In genomic region chr6:154156135-154156948, GRCh38 we compare ENCODE assay signal across 8 cellular contexts.
DNase-seq lines count a peak whose midpoint lies in the region; ATAC-seq, FAIRE-seq and TF ChIP-seq lines count a peak whose summit lies in the region.

No MANE protein-coding gene starts in this region.

- ATAC-seq in GM21526 (IDR thresholded peaks at IDR 0.05; ENCODE audit: low FRiP score, unreplicated experiment) (peak; percentile 77), IMR-90 (ENCODE audit: low read depth) (peak; percentile 78), Right ventricle myocardium superior (ENCODE audit: poor library complexity) (peak; percentile 75)

- peak overlapping the region; percentile 37 for H2AK9ac ChIP-seq in IMR-90 (replicated peaks; ENCODE audit: low read depth, low read length, poor library complexity)

- no peak overlapping the region for H2AK5ac ChIP-seq in IMR-90 (ENCODE audit: low read depth, low read length)

- in situ Hi-C loops in IMR-90 (cut with MboI; ENCODE audit: low sequenced_read_pairs): loop anchor here (5.0 to 25.0 kb wide), 4 partner anchors 211 to 1119 kb away; no protein-coding TSS in a partner anchor

- no peaks in the 10 kb centered on the region; the same call in 1 of the 2 replicates for H3K27me3 ChIP-seq in IMR-90 (ENCODE audit: control insufficient read depth, insufficient read depth, low read length)

- H3K36me3 ChIP-seq in IMR-90 (ENCODE audit: control insufficient read depth, insufficient read depth, low read length): no peaks in the 10 kb centered on the region

- H3K14ac ChIP-seq in IMR-90 (replicated peaks; ENCODE audit: low read depth, low read length): no peak overlapping the region

- CTCF ChIA-PET in IMR-90 (lab: Yijun Ruan, JAX): interaction anchor here (0.6 to 1.4 kb wide), 3 partner anchors 8 to 214 kb away, joined by 3 to 9 read pairs (median 4); no protein-coding TSS in a partner anchor

- no peak for TF ChIP-seq POLR2A in IMR-90 (IDR thresholded peaks at IDR 0.05; ENCODE audit: low read depth, low read length)
- TF ChIP-seq POLR2A in H54 (IDR thresholded peaks at IDR 0.05; ENCODE audit: low read depth, low read length): no peak

- H3K27ac ChIP-seq in IMR-90 (ENCODE audit: insufficient read depth, low read length): no peak overlapping the region

- H2BK120ac ChIP-seq in IMR-90 (ENCODE audit: low read depth, low read length): no peak overlapping the region

- H4K8ac ChIP-seq in IMR-90 (ENCODE audit: low read depth in 2 of 2, low read length in 2 of 2): no peak overlapping the region

- H2BK15ac ChIP-seq in IMR-90 (ENCODE audit: low read depth, low read length): no peak overlapping the region

- 0 out of 2 replicates have a peak overlapping the region, but pooled peaks have one; percentile 1 for H2BK20ac ChIP-seq in IMR-90 (ENCODE audit: low read depth, low read length)

- FAIRE-seq in H54 (lab: Jason Lieb, UNC): no peak

- no TSS peak for BruUV-seq in IMR-90 (replicated peaks; lab: Mats Ljungman, UMichigan)

- no peak overlapping the region for H3K23ac ChIP-seq in IMR-90 (ENCODE audit: low read depth, low read length)

- TF ChIP-seq RAD21 in IMR-90 (IDR thresholded peaks at IDR 0.05; ENCODE audit: low read length): peak; percentile 76

- H3K9me1 ChIP-seq in IMR-90 (ENCODE audit: insufficient read depth, low read length): no peaks in the 10 kb centered on the region

- POLR2A ChIA-PET in IMR-90 (lab: Charles Lee; ENCODE audit: unreplicated experiment): no interaction called here

- dilution Hi-C loops in IMR-90 (cut with HindIII; ENCODE audit: low sequenced_read_pairs, unreplicated experiment): loop anchor here (25.0 kb wide), 1 partner anchor 206 kb away; the partner anchor contains the start of gene IPCEF1

- peak overlapping the region; percentile 59 for H2AFZ ChIP-seq in IMR-90 (replicated peaks; ENCODE audit: low read length, poor library complexity)

- no peak overlapping the region for H3K4me2 ChIP-seq in IMR-90 (ENCODE audit: low read depth, low read length)

- no peak overlapping the region for H3K18ac ChIP-seq in IMR-90 (ENCODE audit: low read depth, low read length)

- no peak overlapping the region; the same call in 1 of the 2 replicates for H3K4ac ChIP-seq in IMR-90 (ENCODE audit: low read depth, low read length)

- no peaks in the 10 kb centered on the region; the same call in 1 of the 2 replicates for H3K9me3 ChIP-seq in IMR-90 (ENCODE audit: control insufficient read depth, insufficient read depth, low read length)

- H3K56ac ChIP-seq in IMR-90 (ENCODE audit: extremely low read depth, insufficient read depth, low read length): no peak overlapping the region

- TF ChIP-seq CTCF in IMR-90 (conservative IDR thresholded peaks at IDR 0.05; ENCODE audit: low read depth, low read length): peak; percentile 73

- DNase-seq in ELF-1 (ENCODE audit: low read depth, low spot score) (peak; percentile 71), IMR-90 (peak; percentile 45), RPMI8226 (peak; percentile 82), Right ventricle myocardium superior (no peak), H54 (ENCODE audit: insufficient read length, low spot score) (no peak)
- peak; percentile 39 for DNase-seq in activated T-helper 9 cell treated with anti-CD3 and anti-CD28 coated beads, Interleukin-2, amount 50 U/mL, for 16 hours (ENCODE audit: low read depth)
- peak; percentile 46 to 51 (median 51) for DNase-seq in stimulated activated CD4-positive, alpha-beta T cell treated with anti-CD3 and anti-CD28 coated beads, Interleukin-12 subunit alpha, Interleukin-12 subunit beta, amount 100 ng/mL, for 48 hours (ENCODE audit: low read depth in 2 of 3, low spot score in 1 of 3)

- no peak overlapping the region for H3K9ac ChIP-seq in IMR-90 (ENCODE audit: low read depth, low read length)

- H4K91ac ChIP-seq in IMR-90 (ENCODE audit: insufficient read depth, low read depth, low read length): no peak overlapping the region

- intact Hi-C loops in IMR-90 (cut with micrococcal nuclease) (loop anchor here (10.0 kb wide), 1 partner anchor 1122 kb away; no protein-coding TSS in a partner anchor), Right ventricle myocardium superior (cut with DNase I) (loop anchor here (5.0 kb wide), 1 partner anchor 121 kb away; no protein-coding TSS in a partner anchor)

- no peak overlapping the region for H2BK5ac ChIP-seq in IMR-90 (ENCODE audit: low read depth, low read length, poor library complexity, severe bottlenecking)

- WGBS in IMR-90 (ENCODE audit: extremely low coverage in 2 of 2, insufficient read length in 1 of 2), 2 experiments: 77% methylated on average over 4 of the region's 12 CpGs; no CpG with 5 or more reads in 1 of the 2 experiments

- peaks cover 3% of the 10 kb centered on the region; the same call in 1 of the 2 replicates for H3K4me1 ChIP-seq in IMR-90 (ENCODE audit: control insufficient read depth, insufficient read depth, low read length)

- no peak overlapping the region for H3K4me3 ChIP-seq in IMR-90 (ENCODE audit: insufficient read depth, low read depth, low read length)

- no peaks in the 10 kb centered on the region for H4K20me1 ChIP-seq in IMR-90 (ENCODE audit: insufficient read depth, low read length)

- no peaks in the 10 kb centered on the region for H3K79me1 ChIP-seq in IMR-90 (ENCODE audit: low read depth in 1 of 2, low read length in 2 of 2)

- no peak overlapping the region for H4K5ac ChIP-seq in IMR-90 (ENCODE audit: low read depth, low read length)

TF ChIP-seq in IMR-90, 13 proteins besides CTCF, POLR2A, EP300 and RAD21:
- TF ChIP-seq RFX5 (IDR thresholded peaks at IDR 0.05; ENCODE audit: low read depth, low read length): no peak
- TF ChIP-seq SMC3 (IDR thresholded peaks at IDR 0.05; ENCODE audit: low read depth, low read length): peak; percentile 59
TF ChIP-seq in IMR-90: peak in this region for 1.

Comparison
In these comparisons a context has a peak if more than half of its experiments do, and no peak if none do; other contexts are left out.
1. DNase-seq: peak in ELF-1 (single experiment), IMR-90 (single experiment), RPMI8226 (single experiment), activated T-helper 9 cell treated with anti-CD3 and anti-CD28 coated beads, Interleukin-2, amount 50 U/mL, for 16 hours (single experiment) and stimulated activated CD4-positive, alpha-beta T cell treated with anti-CD3 and anti-CD28 coated beads, Interleukin-12 subunit alpha, Interleukin-12 subunit beta, amount 100 ng/mL, for 48 hours (3 of 3); none in Right ventricle myocardium superior (single experiment) and H54 (single experiment).
2. Peak in every context shown above with its lines, with median percentiles within 50 percentile points of each other: ATAC-seq.